8 cellular contexts compared by ENCODE assay signal in genomic region chr3:15268033-15268631, GRCh38.
DNase-seq lines count a peak whose midpoint lies in the region; ATAC-seq and TF ChIP-seq lines count a peak whose summit lies in the region.

No MANE protein-coding gene starts in this region.

- CTCF ChIA-PET in CD4-positive, alpha-beta T cell (lab: Charles Lee), result interaction anchor here (0.5 to 17.1 kb wide), 47 partner anchors 8 to 333 kb away, joined by 3 to 163 read pairs (median 5); partner anchors contain the start of genes BTD, CAPN7, HACL1 and SH3BP5

- no peaks in the 10 kb centered on the region for H3K27me3 Mint-ChIP-seq in CD4-positive, alpha-beta T cell
- peaks cover under 1% of the 10 kb centered on the region for H3K27me3 Mint-ChIP-seq in activated naive CD8-positive, alpha-beta T cell treated with anti-CD3 and anti-CD28 coated beads, Interleukin-2, amount 10 ng/mL, durations not matched to agents 7 days and 5 days

- H3K27ac Mint-ChIP-seq in CD4-positive, alpha-beta T cell, result peak overlapping the region; percentile 75
- no peak overlapping the region for H3K27ac Mint-ChIP-seq in activated naive CD8-positive, alpha-beta T cell treated with anti-CD3 and anti-CD28 coated beads, Interleukin-2, amount 10 ng/mL, durations not matched to agents 7 days and 5 days

- intact Hi-C loops in CD4-positive, alpha-beta T cell (cut with DNase I, micrococcal nuclease), result loop anchor here (1.0 to 5.0 kb wide), 8 partner anchors 61 to 289 kb away; partner anchors contain the start of genes SH3BP5 (in 2 of the 2) and CAPN7 (in 1 of the 2)
- intact Hi-C loops in prostate gland (cut with DNase I), result loop anchor here (1.0 to 5.0 kb wide), 4 partner anchors 61 to 289 kb away; partner anchors contain the start of genes CAPN7 and SH3BP5

- H3K36me3 Mint-ChIP-seq in CD4-positive, alpha-beta T cell (ENCODE audit: low read depth), result peaks cover 34% of the 10 kb centered on the region
- H3K36me3 Mint-ChIP-seq in activated naive CD8-positive, alpha-beta T cell treated with anti-CD3 and anti-CD28 coated beads, Interleukin-2, amount 10 ng/mL, durations not matched to agents 7 days and 5 days, result peaks cover 7% of the 10 kb centered on the region

- H3K4me3 ChIP-seq in cardiac muscle cell (no peak overlapping the region), prostate gland (no peak overlapping the region), upper lobe of left lung (no peak overlapping the region)

- no peak for TF ChIP-seq EP300 in upper lobe of left lung (IDR thresholded peaks at IDR 0.05)

- no peaks in the 10 kb centered on the region for H3K9me3 Mint-ChIP-seq in CD4-positive, alpha-beta T cell
- no peaks in the 10 kb centered on the region for H3K9me3 Mint-ChIP-seq in activated naive CD8-positive, alpha-beta T cell treated with anti-CD3 and anti-CD28 coated beads, Interleukin-2, amount 10 ng/mL, durations not matched to agents 7 days and 5 days

- H3K4me1 ChIP-seq in cardiac muscle cell (ENCODE audit: low read depth) (peaks cover 5% of the 10 kb centered on the region), prostate gland (replicated peaks) (no peaks in the 10 kb centered on the region), upper lobe of left lung (peaks cover 50 to 79% (median 75%) of the 10 kb centered on the region in 4 donors)

- peak; percentile 39 for ATAC-seq in CD4-positive, alpha-beta T cell (ENCODE audit: poor library complexity)
- ATAC-seq in GM21619 (IDR thresholded peaks at IDR 0.05; ENCODE audit: unreplicated experiment) (peak; percentile 40), upper lobe of left lung (ENCODE audit: low FRiP score in 2 of 2) (peak; percentile 83 to 90)
- ATAC-seq in activated naive CD8-positive, alpha-beta T cell treated with anti-CD3 and anti-CD28 coated beads, Interleukin-2, amount 10 ng/mL, durations not matched to agents 7 days and 5 days (ENCODE audit: low read depth), result peak; percentile 54

- no peaks in the 10 kb centered on the region for H3K9me3 ChIP-seq in CD4-positive, alpha-beta T cell (ENCODE audit: control insufficient read depth, low read length)
- H3K9me3 ChIP-seq in cardiac muscle cell (ENCODE audit: low read depth) (no peaks in the 10 kb centered on the region), prostate gland (no peaks in the 10 kb centered on the region), upper lobe of left lung (no peaks in the 10 kb centered on the region)

- DNase-seq in CD4-positive, alpha-beta T cell, result peak; percentile 79 to 86 (median 82)
- DNase-seq in NCI-H1105 treated with DMSO at 0.1 percent for 48 hours (lab: John Stamatoyannopoulos, UW) (peak; percentile 40), T follicular helper cell (ENCODE audit: low read depth) (peak; percentile 79), cardiac muscle cell (ENCODE audit: low read depth in 1 of 2, low spot score in 1 of 2) (peak; percentile 91 to 93), prostate gland (ENCODE audit: low spot score) (peak; percentile 77), upper lobe of left lung (peak; percentile 71 to 91)
- DNase-seq in activated naive CD8-positive, alpha-beta T cell treated with anti-CD3 and anti-CD28 coated beads, Interleukin-2, amount 10 ng/mL, durations not matched to agents 7 days and 5 days, result peak; percentile 82

- H3K27me3 ChIP-seq in CD4-positive, alpha-beta T cell (ENCODE audit: control insufficient read depth, insufficient read depth, low read length), result no peaks in the 10 kb centered on the region
- no peaks in the 10 kb centered on the region for H3K27me3 ChIP-seq in cardiac muscle cell
- no peaks in the 10 kb centered on the region for H3K27me3 ChIP-seq in prostate gland (replicated peaks; ENCODE audit: insufficient read depth)
- no peaks in the 10 kb centered on the region for H3K27me3 ChIP-seq in upper lobe of left lung

- TF ChIP-seq CTCF in CD4-positive, alpha-beta T cell (IDR thresholded peaks at IDR 0.05), result peak; percentile 84
- TF ChIP-seq CTCF in cardiac muscle cell (IDR thresholded peaks at IDR 0.05; ENCODE audit: low read depth, low read length), result peak; percentile 95
- peak; percentile 90 to 94 (median 94) for TF ChIP-seq CTCF in prostate gland (IDR thresholded peaks at IDR 0.05)
- TF ChIP-seq CTCF in upper lobe of left lung (IDR thresholded peaks at IDR 0.05), result peak; percentile 85 to 94 (median 91)

- no peaks in the 10 kb centered on the region for H3K36me3 ChIP-seq in cardiac muscle cell
- H3K36me3 ChIP-seq in prostate gland, result no peaks in the 10 kb centered on the region
- peaks cover 0 to 21% (median 8%) of the 10 kb centered on the region in 4 donors for H3K36me3 ChIP-seq in upper lobe of left lung

- POLR2A ChIA-PET in CD4-positive, alpha-beta T cell (lab: Charles Lee), result interaction anchor here (0.8 to 2.7 kb wide), 24 partner anchors 9 to 288 kb away, joined by 3 to 20 read pairs (median 5); partner anchors contain the start of genes CAPN7 and SH3BP5
- POLR2A ChIA-PET in activated naive CD8-positive, alpha-beta T cell treated with anti-CD3 and anti-CD28 coated beads, Interleukin-2, amount 10 ng/mL, durations not matched to agents 7 days and 5 days (lab: Charles Lee), result interaction anchor here (1.1 to 1.7 kb wide), 5 partner anchors 62 to 289 kb away, joined by 3 to 7 read pairs (median 4); partner anchors contain the start of genes CAPN7 and SH3BP5

- peak overlapping the region; percentile 8 for H3K4me3 Mint-ChIP-seq in CD4-positive, alpha-beta T cell
- H3K4me3 Mint-ChIP-seq in activated naive CD8-positive, alpha-beta T cell treated with anti-CD3 and anti-CD28 coated beads, Interleukin-2, amount 10 ng/mL, durations not matched to agents 7 days and 5 days, result no peak overlapping the region

- H3K27ac ChIP-seq in CD4-positive, alpha-beta T cell (ENCODE audit: low read depth, low read length), result no peak overlapping the region
- no peak overlapping the region for H3K27ac ChIP-seq in cardiac muscle cell
- no peak overlapping the region for H3K27ac ChIP-seq in prostate gland
- H3K27ac ChIP-seq in upper lobe of left lung, result peak overlapping the region; percentile 75 to 84 (median 79)

- WGBS in prostate gland, result 29% methylated on average over 15 of the region's 15 CpGs
- WGBS in upper lobe of left lung, 2 donors, result 30 to 33% methylated on average over 15 of the region's 15 CpGs

- peaks cover 86% of the 10 kb centered on the region for H3K4me1 Mint-ChIP-seq in CD4-positive, alpha-beta T cell (ENCODE audit: low read depth)
- H3K4me1 Mint-ChIP-seq in activated naive CD8-positive, alpha-beta T cell treated with anti-CD3 and anti-CD28 coated beads, Interleukin-2, amount 10 ng/mL, durations not matched to agents 7 days and 5 days, result peaks cover 41% of the 10 kb centered on the region

- TF ChIP-seq POLR2A in prostate gland (IDR thresholded peaks at IDR 0.05) (no peak), upper lobe of left lung (IDR thresholded peaks at IDR 0.05) (no peak)

Comparison
In these comparisons a context has a peak if more than half of its experiments do, and no peak if none do; other contexts are left out.
1. DNase-seq: peak in every context shown above with its lines; median percentile 92 in cardiac muscle cell; 82 in activated naive CD8-positive, alpha-beta T cell treated with anti-CD3 and anti-CD28 coated beads, Interleukin-2, amount 10 ng/mL, durations not matched to agents 7 days and 5 days; 82 in CD4-positive, alpha-beta T cell; 81 in upper lobe of left lung; 79 in T follicular helper cell; 77 in prostate gland; 40 in NCI-H1105 treated with DMSO at 0.1 percent for 48 hours.
2. H3K27ac ChIP-seq: peak in upper lobe of left lung (4 of 4); none in CD4-positive, alpha-beta T cell (single experiment), cardiac muscle cell (single experiment) and prostate gland (0 of 2).
3. Peak in every context shown above with its lines, with median percentiles within 50 percentile points of each other: ATAC-seq and CTCF ChIP-seq.